21 cellular contexts compared by ENCODE assay signal in the genomic region with DNA sequence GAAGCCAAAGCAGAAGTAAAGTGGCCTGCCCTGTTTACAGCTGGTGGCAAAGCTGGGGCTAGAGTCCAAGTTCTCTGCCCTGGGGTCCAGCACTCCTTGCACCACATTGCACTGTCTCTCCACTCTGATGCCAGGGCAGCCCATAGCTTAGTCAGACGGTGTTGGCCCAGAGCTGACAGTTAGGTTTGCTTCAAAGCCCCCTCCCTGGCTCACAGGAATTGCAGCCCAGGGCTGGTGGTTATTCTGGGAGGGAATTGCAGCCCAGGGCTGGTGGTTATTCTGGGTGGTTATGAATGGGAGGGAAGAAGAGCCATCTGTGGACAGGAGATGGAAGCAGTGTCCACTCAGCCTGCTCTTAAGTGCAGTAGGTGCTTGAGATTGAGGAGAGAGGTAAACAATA.
"Had no signal": no experiment of that assay in that cellular context is flagged by ENCODE, and none has a peak within 500 bp of the region (broad histone marks: within the 10 kb centered on the region; RNA-seq: fewer than 3 reads in every experiment).

No MANE protein-coding gene starts in this region.

- H3K27ac ChIP-seq: breast epithelium, colonic mucosa, esophagus squamous epithelium, gastrocnemius medialis, left ventricle myocardium inferior, prostate gland, suprapubic skin, tibial nerve had no signal

- H3K36me3 ChIP-seq: breast epithelium, colonic mucosa, suprapubic skin had no signal

- H3K27ac Mint-ChIP-seq: activated naive CD8-positive, alpha-beta T cell treated with anti-CD3 and anti-CD28 coated beads for 36 hours; activated T-cell treated with anti-CD3 and anti-CD28 coated beads, Interleukin-2, amount 50 U/mL, for 24 hours; activated T-helper 17 cell treated with anti-CD3 and anti-CD28 coated beads, Interleukin-2, amount 50 U/mL, for 72 hours; natural killer cell treated with Interleukin-12 subunit alpha and Interleukin-12 subunit beta and Interleukin-15 and Interleukin-18, amount 100 ng/mL, for 72 hours had no signal

- DNase-seq: activated CD4-positive, alpha-beta T cell treated with anti-CD3 and anti-CD28 coated beads for 1 hour; activated CD8-positive, alpha-beta memory T cell treated with anti-CD3 and anti-CD28 coated beads for 24 hours; activated CD8-positive, alpha-beta memory T cell treated with anti-CD3 and anti-CD28 coated beads, Interleukin-2, amount 50 U/mL, for 4 hours; activated naive CD8-positive, alpha-beta T cell treated with anti-CD3 and anti-CD28 coated beads for 36 hours; activated T-cell treated with anti-CD3 and anti-CD28 coated beads, Interleukin-2, amount 50 U/mL, for 24 hours; colonic mucosa; esophagus squamous epithelium; gastrocnemius medialis; hippocampal formation; kidney glomerular epithelial cell; left ventricle myocardium inferior; stimulated activated CD4-positive, alpha-beta T cell treated with anti-CD3 and anti-CD28 coated beads, Interleukin-1b, Interleukin-23, amount 100 ng/mL, for 48 hours; stimulated activated naive CD8-positive, alpha-beta T cell treated with anti-CD3 and anti-CD28 coated beads, Interleukin-15, amount 100 ng/mL, for 72 hours; T-helper 2 cell had no signal

- H3K4me3 ChIP-seq: breast epithelium, colonic mucosa, esophagus squamous epithelium, gastrocnemius medialis, left ventricle myocardium inferior, prostate gland, suprapubic skin, tibial nerve had no signal

- H3K4me3 Mint-ChIP-seq: activated naive CD8-positive, alpha-beta T cell treated with anti-CD3 and anti-CD28 coated beads for 36 hours; activated T-cell treated with anti-CD3 and anti-CD28 coated beads, Interleukin-2, amount 50 U/mL, for 24 hours; activated T-helper 17 cell treated with anti-CD3 and anti-CD28 coated beads, Interleukin-2, amount 50 U/mL, for 72 hours; central memory CD8-positive, alpha-beta T cell; natural killer cell treated with Interleukin-12 subunit alpha and Interleukin-12 subunit beta and Interleukin-15 and Interleukin-18, amount 100 ng/mL, for 72 hours; stimulated activated naive CD8-positive, alpha-beta T cell treated with anti-CD3 and anti-CD28 coated beads, Interleukin-15, amount 100 ng/mL, for 72 hours had no signal

- H3K27me3 ChIP-seq: breast epithelium, colonic mucosa, esophagus squamous epithelium, gastrocnemius medialis, suprapubic skin, tibial nerve had no signal

- H3K4me1 Mint-ChIP-seq: activated T-helper 17 cell treated with anti-CD3 and anti-CD28 coated beads, Interleukin-2, amount 50 U/mL, for 72 hours; central memory CD8-positive, alpha-beta T cell; stimulated activated naive CD8-positive, alpha-beta T cell treated with anti-CD3 and anti-CD28 coated beads, Interleukin-15, amount 100 ng/mL, for 72 hours had no signal

- H3K9me3 ChIP-seq: breast epithelium, colonic mucosa, gastrocnemius medialis, prostate gland had no signal

- ATAC-seq: activated T-helper 17 cell treated with anti-CD3 and anti-CD28 coated beads, Interleukin-2, amount 50 U/mL, for 72 hours; gastrocnemius medialis; stimulated activated naive CD8-positive, alpha-beta T cell treated with anti-CD3 and anti-CD28 coated beads, Interleukin-15, amount 100 ng/mL, for 72 hours had no signal

- H3K4me1 ChIP-seq: breast epithelium, colonic mucosa, esophagus squamous epithelium, gastrocnemius medialis, left ventricle myocardium inferior, prostate gland, suprapubic skin, tibial nerve had no signal
